In genomic region chr7:94998951-94999350, GRCh38 we compare ENCODE assay signal across 1 cellular context.
TF ChIP-seq lines count a peak whose summit lies in the region.

No MANE protein-coding gene starts in this region.

TF ChIP-seq in A549, 52 proteins besides CTCF, POLR2A, EP300 and RAD21 (continued from another document):
- TF ChIP-seq HMGXB4 (CRISPR knock-in tag; IDR thresholded peaks at IDR 0.05; ENCODE audit: borderline replicate concordance), result no peak
- TF ChIP-seq REST (IDR thresholded peaks at IDR 0.05), result no peak
- TF ChIP-seq MAZ (IDR thresholded peaks at IDR 0.05; ENCODE audit: borderline replicate concordance, low read depth, low read length), result no peak
- TF ChIP-seq FOSB (CRISPR knock-in tag; IDR thresholded peaks at IDR 0.05), result no peak
- TF ChIP-seq NR3C1 (IDR thresholded peaks at IDR 0.05), result no peak
- TF ChIP-seq POLR2AphosphoS2 (conservative IDR thresholded peaks at IDR 0.05; ENCODE audit: low read length), result no peak
- TF ChIP-seq CHD4 (IDR thresholded peaks at IDR 0.05; ENCODE audit: borderline replicate concordance), result no peak
- TF ChIP-seq HEYL (CRISPR knock-in tag; IDR thresholded peaks at IDR 0.05), result no peak
- no peak for TF ChIP-seq HOXB13 (CRISPR knock-in tag; IDR thresholded peaks at IDR 0.05; ENCODE audit: low read depth)
- no peak for TF ChIP-seq CHD2 (IDR thresholded peaks at IDR 0.05; ENCODE audit: low read length, partially characterized antibody)
- no peak for TF ChIP-seq HDAC2 (IDR thresholded peaks at IDR 0.05)
- TF ChIP-seq MAFK (IDR thresholded peaks at IDR 0.05; ENCODE audit: partially characterized antibody), result no peak
